Comparison of ENCODE assay signal across 12 cellular contexts in genomic region chr2:241595600-241596140, GRCh38.
DNase-seq lines count a peak whose midpoint lies in the region; ATAC-seq and TF ChIP-seq lines count a peak whose summit lies in the region.
"Had no signal": no experiment of that assay in that cellular context is flagged by ENCODE, and none has a peak within 500 bp of the region (broad histone marks: within the 10 kb centered on the region; RNA-seq: fewer than 3 reads in every experiment).

No MANE protein-coding gene starts in this region.

- H3K27ac ChIP-seq in DND-41 (ENCODE audit: low read length) (no peak overlapping the region), MM.1S (ENCODE audit: low read length) (no peak overlapping the region)
- H3K27ac ChIP-seq: KMS-11, left ventricle myocardium inferior, Peyer's patch had no signal

- H3K79me2 ChIP-seq in DND-41 (ENCODE audit: insufficient read depth, low read length) (no peaks in the 10 kb centered on the region), MM.1S (ENCODE audit: low read length) (no peaks in the 10 kb centered on the region)

- peaks cover 1% of the 10 kb centered on the region for H3K9me3 ChIP-seq in DND-41 (ENCODE audit: insufficient read depth, low read length, severe bottlenecking)
- H3K9me3 ChIP-seq in MM.1S (replicated peaks; ENCODE audit: insufficient read depth, low read length): no peaks in the 10 kb centered on the region
- H3K9me3 ChIP-seq: left ventricle myocardium inferior, Peyer's patch had no signal

- no peak for TF ChIP-seq POLR2A in NB4 (IDR thresholded peaks at IDR 0.05; ENCODE audit: extremely low read depth, insufficient read length)

- no peaks in the 10 kb centered on the region for H3K4me1 ChIP-seq in DND-41 (ENCODE audit: insufficient read depth, low read length)
- H3K4me1 ChIP-seq in MM.1S (ENCODE audit: low read length): no peaks in the 10 kb centered on the region
- H3K4me1 ChIP-seq: left ventricle myocardium inferior, Peyer's patch had no signal

- ATAC-seq in DND-41 (ENCODE audit: insufficient read depth, low read depth): 0 out of 3 replicates have a peak, but pooled peaks have one; percentile 57

- 0 out of 2 replicates have a peak, but pooled peaks cover 5% of the 10 kb centered on the region for H4K20me1 ChIP-seq in DND-41 (ENCODE audit: insufficient read depth, low read length)
- H4K20me1 ChIP-seq in MM.1S (ENCODE audit: insufficient read depth, low read length): no peaks in the 10 kb centered on the region

- H3K9ac ChIP-seq in DND-41 (ENCODE audit: low read depth, low read length) (no peak overlapping the region), MM.1S (ENCODE audit: low read length) (no peak overlapping the region)
- H3K9ac ChIP-seq: KMS-11 had no signal

- H2AFZ ChIP-seq in DND-41 (ENCODE audit: low read depth, low read length) (no peak overlapping the region), MM.1S (ENCODE audit: low read length) (no peak overlapping the region)

- H3K36me3 ChIP-seq in DND-41 (ENCODE audit: insufficient read depth, low read length) (peaks cover 77% of the 10 kb centered on the region), MM.1S (replicated peaks; ENCODE audit: insufficient read depth, low read length) (no peaks in the 10 kb centered on the region)

- TF ChIP-seq CTCF in DND-41 (IDR thresholded peaks at IDR 0.05; ENCODE audit: borderline replicate concordance, extremely low read depth, low read length, poor library complexity, severe bottlenecking) (peak; percentile 57), NB4 (IDR thresholded peaks at IDR 0.05; ENCODE audit: low read depth, low read length) (peak; percentile 25), MM.1S (IDR thresholded peaks at IDR 0.05; ENCODE audit: low read length) (no peak)

- H3K4me3 ChIP-seq in DND-41 (ENCODE audit: low read depth in 1 of 2, low read length in 2 of 2) (no peak overlapping the region), NB4 (ENCODE audit: low read depth, low read length) (no peak overlapping the region), MM.1S (ENCODE audit: low read length) (no peak overlapping the region)
- H3K4me3 ChIP-seq: left ventricle myocardium inferior, Peyer's patch had no signal

- peak; percentile 30 for DNase-seq in DND-41
- DNase-seq in NB4 (ENCODE audit: low read depth): no peak
- DNase-seq in islet precursor cell: peak; percentile 76
- DNase-seq in NCI-H1048 (lab: John Stamatoyannopoulos, UW): no peak
- no peak for DNase-seq in MM.1S
- no peak for DNase-seq in middle frontal gyrus (ENCODE audit: extremely low spot score, low spot score)
- DNase-seq: activated CD8-positive, alpha-beta memory T cell treated with anti-CD3 and anti-CD28 coated beads, Interleukin-2, amount 50 U/mL, for 4 hours; GOT3; left ventricle myocardium inferior; Peyer's patch; small intestine had no signal

- H3K27me3 ChIP-seq in DND-41 (ENCODE audit: insufficient read depth, low read length, poor library complexity) (no peaks in the 10 kb centered on the region), MM.1S (replicated peaks; ENCODE audit: insufficient read depth, low read length) (no peaks in the 10 kb centered on the region)
- H3K27me3 ChIP-seq: Peyer's patch had no signal

- no peaks in the 10 kb centered on the region for H3F3A ChIP-seq in MM.1S (ENCODE audit: insufficient read depth, low read length)

- no peaks in the 10 kb centered on the region for H3K9me2 ChIP-seq in MM.1S (replicated peaks; ENCODE audit: insufficient read depth, low read length)

- H3K4me2 ChIP-seq in DND-41 (ENCODE audit: insufficient read depth, low read length) (no peak overlapping the region), MM.1S (ENCODE audit: low read depth, low read length) (no peak overlapping the region)
- H3K4me2 ChIP-seq: KMS-11 had no signal

Comparison
In these comparisons a context has a peak if more than half of its experiments do, and no peak if none do; other contexts are left out.
1. DNase-seq: peak in DND-41 (single experiment) and islet precursor cell (single experiment); none in NB4 (single experiment), NCI-H1048 (single experiment), MM.1S (single experiment) and middle frontal gyrus (single experiment).